Comparison of ENCODE assay signal across 13 cellular contexts in genomic region chr11:110381214-110381613, GRCh38. TPM values are rescaled to one million over a fixed set of nuclear protein-coding genes. Genes with fewer than 3 reads are reported as not detected.
A peak's percentile ranks its signal among the peaks of the same experiment; 100 is the strongest.
DNase-seq lines count a peak whose midpoint lies in the region; ATAC-seq, FAIRE-seq and TF ChIP-seq lines count a peak whose summit lies in the region.
"Had no signal": no experiment of that assay in that cellular context is flagged by ENCODE, and none has a peak within 500 bp of the region (broad histone marks: within the 10 kb centered on the region; RNA-seq: fewer than 3 reads in every experiment).

No MANE protein-coding gene starts in this region.

- H3K4me1 Mint-ChIP-seq in activated CD8-positive, alpha-beta T cell treated with anti-CD3 and anti-CD28 coated beads for 36 hours (ENCODE audit: low read depth) = peaks cover 5% of the 10 kb centered on the region
- peaks cover 4% of the 10 kb centered on the region for H3K4me1 Mint-ChIP-seq in activated CD8-positive, alpha-beta T cell treated with anti-CD3 and anti-CD28 coated beads, Interleukin-2, amount 10 ng/mL, durations not matched to agents 7 days and 5 days (ENCODE audit: low read depth)
- H3K4me1 Mint-ChIP-seq in activated T-helper 17 cell treated with anti-CD3 and anti-CD28 coated beads, Interleukin-2, amount 50 U/mL, for 72 hours = peaks cover 6% of the 10 kb centered on the region

- H3K27ac Mint-ChIP-seq in activated CD8-positive, alpha-beta T cell treated with anti-CD3 and anti-CD28 coated beads for 36 hours = no peak overlapping the region
- no peak overlapping the region for H3K27ac Mint-ChIP-seq in activated CD8-positive, alpha-beta T cell treated with anti-CD3 and anti-CD28 coated beads, Interleukin-2, amount 10 ng/mL, durations not matched to agents 7 days and 5 days
- no peak overlapping the region for H3K27ac Mint-ChIP-seq in activated T-helper 17 cell treated with anti-CD3 and anti-CD28 coated beads, Interleukin-2, amount 50 U/mL, for 72 hours
- H3K27ac Mint-ChIP-seq: CD4-positive, CD25-positive, alpha-beta regulatory T cell had no signal

- POLR2A ChIA-PET in activated CD8-positive, alpha-beta T cell treated with anti-CD3 and anti-CD28 coated beads for 36 hours (lab: Charles Lee) = no interaction called here
- POLR2A ChIA-PET in activated CD8-positive, alpha-beta T cell treated with anti-CD3 and anti-CD28 coated beads, Interleukin-2, amount 10 ng/mL, durations not matched to agents 7 days and 5 days (lab: Charles Lee) = no interaction called here

- no peaks in the 10 kb centered on the region for H3K9me3 Mint-ChIP-seq in activated CD8-positive, alpha-beta T cell treated with anti-CD3 and anti-CD28 coated beads for 36 hours
- no peaks in the 10 kb centered on the region for H3K9me3 Mint-ChIP-seq in activated CD8-positive, alpha-beta T cell treated with anti-CD3 and anti-CD28 coated beads, Interleukin-2, amount 10 ng/mL, durations not matched to agents 7 days and 5 days (ENCODE audit: insufficient read depth)
- H3K9me3 Mint-ChIP-seq in activated T-helper 17 cell treated with anti-CD3 and anti-CD28 coated beads, Interleukin-2, amount 50 U/mL, for 72 hours = peaks cover 5% of the 10 kb centered on the region

- TF ChIP-seq CTCF in activated CD8-positive, alpha-beta T cell treated with anti-CD3 and anti-CD28 coated beads for 36 hours (IDR thresholded peaks at IDR 0.05) = no peak

- FAIRE-seq in GM12892 (lab: Jason Lieb, UNC) = peak; percentile 30

- CTCF ChIA-PET in activated CD8-positive, alpha-beta T cell treated with anti-CD3 and anti-CD28 coated beads for 36 hours (lab: Charles Lee) = interaction anchor here (1.4 to 1.8 kb wide), 2 partner anchors 19 to 180 kb away, joined by 4 to 6 read pairs; no protein-coding TSS in a partner anchor
- CTCF ChIA-PET in activated CD8-positive, alpha-beta T cell treated with anti-CD3 and anti-CD28 coated beads, Interleukin-2, amount 10 ng/mL, durations not matched to agents 7 days and 5 days (lab: Charles Lee) = interaction anchor here (1.3 to 2.2 kb wide), 3 partner anchors 49 to 179 kb away, joined by 6 to 7 read pairs (median 6); partner anchors contain the start of gene FDX1

- TF ChIP-seq POLR2A in GM12892 (IDR thresholded peaks at IDR 0.05; ENCODE audit: low read depth, low read length) = no peak

- H3K27me3 Mint-ChIP-seq in activated CD8-positive, alpha-beta T cell treated with anti-CD3 and anti-CD28 coated beads for 36 hours = peaks cover 3% of the 10 kb centered on the region
- peaks cover 10% of the 10 kb centered on the region for H3K27me3 Mint-ChIP-seq in activated CD8-positive, alpha-beta T cell treated with anti-CD3 and anti-CD28 coated beads, Interleukin-2, amount 10 ng/mL, durations not matched to agents 7 days and 5 days (ENCODE audit: low read depth)
- H3K27me3 Mint-ChIP-seq in activated T-helper 17 cell treated with anti-CD3 and anti-CD28 coated beads, Interleukin-2, amount 50 U/mL, for 72 hours = no peaks in the 10 kb centered on the region

- intact Hi-C loops in activated CD8-positive, alpha-beta T cell treated with anti-CD3 and anti-CD28 coated beads for 36 hours (cut with micrococcal nuclease) = no loop called here

- no peak overlapping the region for H3K4me3 Mint-ChIP-seq in activated CD8-positive, alpha-beta T cell treated with anti-CD3 and anti-CD28 coated beads for 36 hours
- H3K4me3 Mint-ChIP-seq in activated CD8-positive, alpha-beta T cell treated with anti-CD3 and anti-CD28 coated beads, Interleukin-2, amount 10 ng/mL, durations not matched to agents 7 days and 5 days = no peak overlapping the region
- no peak overlapping the region for H3K4me3 Mint-ChIP-seq in activated T-helper 17 cell treated with anti-CD3 and anti-CD28 coated beads, Interleukin-2, amount 50 U/mL, for 72 hours
- H3K4me3 Mint-ChIP-seq: CD4-positive, CD25-positive, alpha-beta regulatory T cell had no signal

- DNase-seq in activated CD8-positive, alpha-beta T cell treated with anti-CD3 and anti-CD28 coated beads for 36 hours = peak; percentile 32
- no peak for DNase-seq in activated CD8-positive, alpha-beta T cell treated with anti-CD3 and anti-CD28 coated beads, Interleukin-2, amount 10 ng/mL, durations not matched to agents 7 days and 5 days
- no peak for DNase-seq in GM12892 (ENCODE audit: insufficient read length)
- DNase-seq in stimulated activated naive CD8-positive, alpha-beta T cell treated with anti-CD3 and anti-CD28 coated beads, Interleukin-15, Interleukin-2, amounts not matched to agents 100 U/mL and 50 U/mL, for 24 hours = no peak
- DNase-seq: ACHN, DMS53, GF-D8, IMR-90 had no signal

- H3K36me3 Mint-ChIP-seq in activated CD8-positive, alpha-beta T cell treated with anti-CD3 and anti-CD28 coated beads for 36 hours (ENCODE audit: low read depth) = no peaks in the 10 kb centered on the region
- H3K36me3 Mint-ChIP-seq in activated CD8-positive, alpha-beta T cell treated with anti-CD3 and anti-CD28 coated beads, Interleukin-2, amount 10 ng/mL, durations not matched to agents 7 days and 5 days (ENCODE audit: low read depth) = no peaks in the 10 kb centered on the region
- no peaks in the 10 kb centered on the region for H3K36me3 Mint-ChIP-seq in activated T-helper 17 cell treated with anti-CD3 and anti-CD28 coated beads, Interleukin-2, amount 50 U/mL, for 72 hours (ENCODE audit: low read depth)

- peak; percentile 58 for ATAC-seq in activated CD8-positive, alpha-beta T cell treated with anti-CD3 and anti-CD28 coated beads for 36 hours
- ATAC-seq in activated CD8-positive, alpha-beta T cell treated with anti-CD3 and anti-CD28 coated beads, Interleukin-2, amount 10 ng/mL, durations not matched to agents 7 days and 5 days = no peak
- peak; percentile 65 for ATAC-seq in activated T-helper 17 cell treated with anti-CD3 and anti-CD28 coated beads, Interleukin-2, amount 50 U/mL, for 72 hours (replicated peaks)
- peak; percentile 36 for ATAC-seq in stimulated activated naive CD8-positive, alpha-beta T cell treated with anti-CD3 and anti-CD28 coated beads, Interleukin-15, Interleukin-2, amounts not matched to agents 100 U/mL and 50 U/mL, for 24 hours
- ATAC-seq in HG03469 (IDR thresholded peaks at IDR 0.05; ENCODE audit: unreplicated experiment) (no peak), HG03342 (IDR thresholded peaks at IDR 0.05; ENCODE audit: unreplicated experiment) (no peak)
- ATAC-seq: HCT116 had no signal

RNA-seq across cellular contexts. Expression of gene FDX1, which starts 48.5 kb away (rescaled TPM):
- 10 to 100 TPM; 16.9 to 17.2 TPM for total RNA-seq in activated CD8-positive, alpha-beta T cell treated with anti-CD3 and anti-CD28 coated beads for 36 hours
- 10 to 100 TPM; 10.0 to 10.5 TPM for total RNA-seq in activated CD8-positive, alpha-beta T cell treated with anti-CD3 and anti-CD28 coated beads, Interleukin-2, amount 10 ng/mL, durations not matched to agents 7 days and 5 days
- 9.2 TPM for polyA plus RNA-seq in GM12892 (2012; ENCODE audit: missing spikeins)
- 10 to 100 TPM in 1 of 2 donors, 1 to 10 TPM in 1; 8.5 to 15.3 TPM for total RNA-seq in activated T-helper 17 cell treated with anti-CD3 and anti-CD28 coated beads, Interleukin-2, amount 50 U/mL, for 72 hours

Comparison
In these comparisons a context has a peak if more than half of its experiments do, and no peak if none do; other contexts are left out.
1. ATAC-seq: peak in activated CD8-positive, alpha-beta T cell treated with anti-CD3 and anti-CD28 coated beads for 36 hours (single experiment), activated T-helper 17 cell treated with anti-CD3 and anti-CD28 coated beads, Interleukin-2, amount 50 U/mL, for 72 hours (single experiment) and stimulated activated naive CD8-positive, alpha-beta T cell treated with anti-CD3 and anti-CD28 coated beads, Interleukin-15, Interleukin-2, amounts not matched to agents 100 U/mL and 50 U/mL, for 24 hours (single experiment); none in activated CD8-positive, alpha-beta T cell treated with anti-CD3 and anti-CD28 coated beads, Interleukin-2, amount 10 ng/mL, durations not matched to agents 7 days and 5 days (single experiment), HG03469 (single experiment) and HG03342 (single experiment).